ENCODE assay signal across 8 cellular contexts in genomic region chr1:149811890-149812829, GRCh38. TPM values are rescaled to one million over a fixed set of nuclear protein-coding genes. Genes with fewer than 3 reads are reported as not detected.
DNase-seq lines count a peak whose midpoint lies in the region; ATAC-seq and TF ChIP-seq lines count a peak whose summit lies in the region.
"Not testable (repeated sequence)": the region's sequence is repeated elsewhere in the genome, so short reads cannot be mapped to it uniquely, and the experiment has no call there.

No MANE protein-coding gene starts in this region.

- not testable (repeated sequence) for H4K20me1 ChIP-seq in PC-9 (ENCODE audit: insufficient read depth)

- not testable (repeated sequence) for H3K36me3 Mint-ChIP-seq in activated T-cell treated with anti-CD3 and anti-CD28 coated beads, Interleukin-2, amount 50 U/mL, for 24 hours (ENCODE audit: low read depth)

- H3K4me1 ChIP-seq in PC-9 (replicated peaks; ENCODE audit: insufficient read depth); esophagus muscularis mucosa: not testable (repeated sequence)

- H3K79me2 ChIP-seq in PC-9 (ENCODE audit: low read depth), result not testable (repeated sequence)

- H3K4me3 Mint-ChIP-seq in activated T-cell treated with anti-CD3 and anti-CD28 coated beads, Interleukin-2, amount 50 U/mL, for 24 hours, result peak overlapping the region; percentile 84

- H3K36me3 ChIP-seq in PC-9 (ENCODE audit: low read depth); esophagus muscularis mucosa: not testable (repeated sequence)

- peak overlapping the region; percentile 98 for H3K27ac Mint-ChIP-seq in activated T-cell treated with anti-CD3 and anti-CD28 coated beads, Interleukin-2, amount 50 U/mL, for 24 hours

- POLR2A ChIA-PET in PC-9 (lab: Charles Lee; ENCODE audit: unreplicated experiment), result interaction anchor here (0.6 kb wide), 2 partner anchors 175 to 255 kb away, joined by 3 to 6 read pairs; no protein-coding TSS in a partner anchor

- CTCF ChIA-PET in PC-9 (lab: Charles Lee), result not testable (repeated sequence)

- H3K9me3 Mint-ChIP-seq in activated T-cell treated with anti-CD3 and anti-CD28 coated beads, Interleukin-2, amount 50 U/mL, for 24 hours, result not testable (repeated sequence)

- H3K27me3 ChIP-seq in PC-9 (ENCODE audit: insufficient read depth, low read depth); esophagus muscularis mucosa: not testable (repeated sequence)

- not testable (repeated sequence) for H3K9me2 ChIP-seq in PC-9 (ENCODE audit: insufficient read depth)

- intact Hi-C loops in PC-9 (cut with micrococcal nuclease; ENCODE audit: unreplicated experiment); esophagus muscularis mucosa (cut with DNase I): not testable (repeated sequence)

- not testable (repeated sequence) for TF ChIP-seq CTCF in PC-9 (conservative IDR thresholded peaks at IDR 0.05); esophagus muscularis mucosa (IDR thresholded peaks at IDR 0.05)

- H3K27ac ChIP-seq in PC-9, result peak overlapping the region; percentile 75
- H3K27ac ChIP-seq in esophagus muscularis mucosa (replicated peaks in 1 of 4), result peak overlapping the region; percentile 87 to 92 (median 90)

- peak overlapping the region; percentile 93 for H3K4me2 ChIP-seq in PC-9

- H3K4me3 ChIP-seq in PC-9 (peak overlapping the region; percentile 60), esophagus muscularis mucosa (peak overlapping the region; percentile 56 to 68 (median 60))

- H3K9me3 ChIP-seq in PC-9 (ENCODE audit: insufficient read depth, low read depth); esophagus muscularis mucosa: not testable (repeated sequence)

- BruUV-seq in PC-9 (replicated peaks; lab: Mats Ljungman, UMichigan), result TSS peak; percentile 85

- H3K27me3 Mint-ChIP-seq in activated T-cell treated with anti-CD3 and anti-CD28 coated beads, Interleukin-2, amount 50 U/mL, for 24 hours, result not testable (repeated sequence)

- peaks cover 15% of the 10 kb centered on the region for H3K4me1 Mint-ChIP-seq in activated T-cell treated with anti-CD3 and anti-CD28 coated beads, Interleukin-2, amount 50 U/mL, for 24 hours (ENCODE audit: low read depth)

- DNase-seq in DMS153 treated with DMSO at 0.1 percent for 48 hours (lab: John Stamatoyannopoulos, UW; ENCODE audit: unreplicated experiment) (peak; percentile 97), KG1 (lab: John Stamatoyannopoulos, UW) (peak; percentile 89), PC-9 (peak; percentile 72 to 93), esophagus muscularis mucosa (ENCODE audit: extremely low spot score) (peak; percentile 97), myocyte (ENCODE audit: low read depth) (peak; percentile 89)
- DNase-seq in activated T-cell treated with anti-CD3 and anti-CD28 coated beads, Interleukin-2, amount 50 U/mL, for 24 hours, result peak; percentile 85
- DNase-seq in stimulated activated CD8-positive, alpha-beta memory T cell treated with anti-CD3 and anti-CD28 coated beads, Interleukin-7, amount 100 ng/mL, for 1 hour (ENCODE audit: low read depth in 2 of 2), result peak; percentile 62 to 65

- peak; percentile 20 for TF ChIP-seq POLR2A in esophagus muscularis mucosa (IDR thresholded peaks at IDR 0.05; ENCODE audit: low read depth)

- H2AFZ ChIP-seq in PC-9, result peak overlapping the region; percentile 77

- WGBS in esophagus muscularis mucosa, result 1% methylated on average over 32 of the region's 55 CpGs

- peak; percentile 79 for ATAC-seq in GM21723 (IDR thresholded peaks at IDR 0.05; ENCODE audit: unreplicated experiment)

- peaks cover 13% of the 10 kb centered on the region; the same call in 1 of the 2 replicates for H3F3A ChIP-seq in PC-9 (ENCODE audit: insufficient read depth, low read depth)

- not testable (repeated sequence) for TF ChIP-seq EP300 in esophagus muscularis mucosa (IDR thresholded peaks at IDR 0.05)

RNA-seq across cellular contexts. Expression of gene FCGR1A, which starts 29.7 kb away (rescaled TPM):
- not detected in 2 replicates for total RNA-seq in PC-9 (2021)
- total RNA-seq in esophagus muscularis mucosa, result 10 to 100 TPM in 1 of 4 donors, 1 to 10 TPM in 2, under 1 TPM in 1; 0.17 to 23.2 (median 3.6) TPM
- not detected in 2 replicates for total RNA-seq in myocyte
- polyA plus RNA-seq in myocyte (2012), result 0.09 TPM

Comparison
In these comparisons a context has a peak if more than half of its experiments do, and no peak if none do; other contexts are left out.
1. Peak in every context shown above with its lines: DNase-seq, ATAC-seq, H3K4me3 ChIP-seq and H3K27ac ChIP-seq.